Comparison of ENCODE assay signal across 8 cellular contexts in genomic region chr20:49620364-49621240, GRCh38. TPM values are rescaled to one million over a fixed set of nuclear protein-coding genes. Genes with fewer than 3 reads are reported as not detected.
DNase-seq lines count a peak whose midpoint lies in the region; ATAC-seq lines count a peak whose summit lies in the region.

No MANE protein-coding gene starts in this region.

- no peak overlapping the region for H2BK120ac ChIP-seq in mesenchymal stem cell (ENCODE audit: low read depth, low read length)

- H3K23ac ChIP-seq in mesenchymal stem cell (ENCODE audit: low read length in 2 of 2): no peak overlapping the region

- H2BK12ac ChIP-seq in mesenchymal stem cell (ENCODE audit: low read length in 2 of 2): no peak overlapping the region

- peak overlapping the region; percentile 5 for H3K4me3 Mint-ChIP-seq in memory B cell

- H2AFZ ChIP-seq in Karpas-422 (ENCODE audit: low read length): no peak overlapping the region
- no peak overlapping the region for H2AFZ ChIP-seq in mesenchymal stem cell (ENCODE audit: low read depth, low read length)

- no peak overlapping the region for H3K14ac ChIP-seq in mesenchymal stem cell (ENCODE audit: low read length in 2 of 2)

- H3K4me1 Mint-ChIP-seq in memory B cell: peaks cover 11% of the 10 kb centered on the region

- H3K27ac ChIP-seq in Karpas-422 (ENCODE audit: low read length): peak overlapping the region; percentile 69
- no peak overlapping the region for H3K27ac ChIP-seq in mesenchymal stem cell (ENCODE audit: low read length, poor library complexity, severe bottlenecking)

- H4K20me1 ChIP-seq in Karpas-422 (ENCODE audit: insufficient read depth, low read depth, low read length): no peaks in the 10 kb centered on the region; the same call in 1 of the 2 replicates

- no peaks in the 10 kb centered on the region for H3K79me2 ChIP-seq in Karpas-422 (ENCODE audit: low read length)

- no peaks in the 10 kb centered on the region for H3K9me2 ChIP-seq in Karpas-422 (replicated peaks; ENCODE audit: insufficient read depth, low read length)

- H3K4me1 ChIP-seq in Karpas-422 (ENCODE audit: low read length) (peaks cover 41% of the 10 kb centered on the region), mesenchymal stem cell (ENCODE audit: control insufficient read depth, insufficient read depth, low read depth, low read length) (no peaks in the 10 kb centered on the region)

- no peaks in the 10 kb centered on the region for H3K27me3 ChIP-seq in Karpas-422 (ENCODE audit: low read length)
- peaks cover 0 to 10% of the 10 kb centered on the region in 2 experiments for H3K27me3 ChIP-seq in mesenchymal stem cell (ENCODE audit: control insufficient read depth in 1 of 2, insufficient read depth in 1 of 2, low read length in 2 of 2)

- H3K9ac ChIP-seq in Karpas-422 (ENCODE audit: low read length) (peak overlapping the region; percentile 48), mesenchymal stem cell (ENCODE audit: low read length) (no peak overlapping the region)

- H3K4me2 ChIP-seq in Karpas-422 (ENCODE audit: low read depth, low read length, poor library complexity, severe bottlenecking) (peak overlapping the region; percentile 80), mesenchymal stem cell (ENCODE audit: low read length, poor library complexity, severe bottlenecking) (no peak overlapping the region)

- no peaks in the 10 kb centered on the region for H3K36me3 Mint-ChIP-seq in memory B cell

- H3K18ac ChIP-seq in mesenchymal stem cell (ENCODE audit: low read depth in 1 of 2, low read length in 2 of 2): no peak overlapping the region

- H3K4me3 ChIP-seq in Karpas-422 (ENCODE audit: low read length) (peak overlapping the region; percentile 54), mesenchymal stem cell (ENCODE audit: insufficient read depth in 1 of 2, low read depth in 1 of 2, low read length in 2 of 2) (no peak overlapping the region)

- H3K9me3 ChIP-seq in Karpas-422 (ENCODE audit: low read length) (0 out of 2 replicates have a peak, but pooled peaks cover 3% of the 10 kb centered on the region), mesenchymal stem cell (ENCODE audit: control insufficient read depth, low read length) (peaks cover 18% of the 10 kb centered on the region)

- H3K36me3 ChIP-seq in Karpas-422 (ENCODE audit: insufficient read depth, low read length): no peaks in the 10 kb centered on the region
- H3K36me3 ChIP-seq in mesenchymal stem cell (ENCODE audit: control insufficient read depth in 1 of 2, insufficient read depth in 2 of 2, low read depth in 1 of 2, low read length in 2 of 2): no peaks in the 10 kb centered on the region

- 81% methylated on average over 12 of the region's 12 CpGs for WGBS in mesenchymal stem cell

- H4K8ac ChIP-seq in mesenchymal stem cell (ENCODE audit: low read length): no peak overlapping the region

- ATAC-seq in GM18907 (IDR thresholded peaks at IDR 0.05; ENCODE audit: unreplicated experiment) (peak; percentile 84), GM21825 (IDR thresholded peaks at IDR 0.05; ENCODE audit: unreplicated experiment) (peak; percentile 85), memory B cell (ENCODE audit: low read depth) (peak; percentile 83)

- no peak overlapping the region for H4K91ac ChIP-seq in mesenchymal stem cell (ENCODE audit: low read length)

- H3K9me3 Mint-ChIP-seq in memory B cell: no peaks in the 10 kb centered on the region

- no peak overlapping the region for H3K4ac ChIP-seq in mesenchymal stem cell (ENCODE audit: low read depth in 1 of 2, low read length in 2 of 2)

- no peak overlapping the region for H2AK5ac ChIP-seq in mesenchymal stem cell (ENCODE audit: low read length, severe bottlenecking)

- no peak overlapping the region for H2BK15ac ChIP-seq in mesenchymal stem cell (ENCODE audit: low read depth, poor library complexity, severe bottlenecking)

- peaks cover 5% of the 10 kb centered on the region for H3K27me3 Mint-ChIP-seq in memory B cell

- no peak overlapping the region for H2BK5ac ChIP-seq in mesenchymal stem cell (ENCODE audit: low read depth, low read length, poor library complexity, severe bottlenecking)

- no peak overlapping the region for H3K27ac Mint-ChIP-seq in memory B cell

- peak; percentile 95 for DNase-seq in Karpas-422
- no peak for DNase-seq in memory B cell (ENCODE audit: low spot score in 2 of 2)
- no peak for DNase-seq in NCI-H2227 (lab: John Stamatoyannopoulos, UW; ENCODE audit: unreplicated experiment)
- DNase-seq in hippocampal formation (lab: John Stamatoyannopoulos, UW): no peak
- no peak for DNase-seq in mesenchymal stem cell
- DNase-seq in NCI-H748 (lab: John Stamatoyannopoulos, UW; ENCODE audit: unreplicated experiment): no peak

- H3K79me1 ChIP-seq in mesenchymal stem cell (replicated peaks; ENCODE audit: low read length, poor library complexity, severe bottlenecking): no peaks in the 10 kb centered on the region

RNA-seq across cellular contexts. Expression of gene PTGIS, which starts 52.7 kb away (rescaled TPM):
- total RNA-seq in Karpas-422 (2014; rRNA removed; shearing (Covaris generic); ENCODE audit: low replicate concordance): not detected in 2 replicates
- 0.01 TPM for polyA plus RNA-seq in mesenchymal stem cell (2013, experiment 1 of 2)
- 0.01 TPM for polyA plus RNA-seq in mesenchymal stem cell (2013, experiment 2 of 2)
